10 cellular contexts compared by ENCODE assay signal in genomic region chr6:166786704-166787293, GRCh38.
DNase-seq lines count a peak whose midpoint lies in the region; FAIRE-seq and TF ChIP-seq lines count a peak whose summit lies in the region.
"Had no signal": no experiment of that assay in that cellular context is flagged by ENCODE, and none has a peak within 500 bp of the region (broad histone marks: within the 10 kb centered on the region; RNA-seq: fewer than 3 reads in every experiment).

No MANE protein-coding gene starts in this region.

- FAIRE-seq in kidney (lab: Jason Lieb, UNC) = peak; percentile 84

- H3K36me3 ChIP-seq in breast epithelium (no peaks in the 10 kb centered on the region), kidney (ENCODE audit: control insufficient read depth in 1 of 2, insufficient read depth in 2 of 2, low read length in 2 of 2) (no peaks in the 10 kb centered on the region), tibial artery (no peaks in the 10 kb centered on the region)
- H3K36me3 ChIP-seq: BLaER1 had no signal

- H3K9me3 ChIP-seq in breast epithelium = no peaks in the 10 kb centered on the region
- H3K9me3 ChIP-seq in kidney (ENCODE audit: control insufficient read depth in 1 of 2, low read length in 2 of 2) = no peaks in the 10 kb centered on the region
- no peaks in the 10 kb centered on the region for H3K9me3 ChIP-seq in tibial artery
- H3K9me3 ChIP-seq: BLaER1 had no signal

- H3K4me1 ChIP-seq in breast epithelium (no peaks in the 10 kb centered on the region), kidney (ENCODE audit: control insufficient read depth in 1 of 2, insufficient read depth in 1 of 2, low read depth in 1 of 2, low read length in 2 of 2) (no peaks in the 10 kb centered on the region), tibial artery (no peaks in the 10 kb centered on the region)
- H3K4me1 ChIP-seq: BLaER1 had no signal

- H3K27ac ChIP-seq in HL-60 (replicated peaks) = no peak overlapping the region
- no peak overlapping the region for H3K27ac ChIP-seq in breast epithelium
- no peak overlapping the region for H3K27ac ChIP-seq in kidney (ENCODE audit: low read depth in 2 of 2, low read length in 2 of 2)
- no peak overlapping the region for H3K27ac ChIP-seq in tibial artery
- H3K27ac ChIP-seq: BLaER1 had no signal

- TF ChIP-seq CTCF in HL-60 (IDR thresholded peaks at IDR 0.05; ENCODE audit: insufficient read depth, low read length) (peak; percentile 55), breast epithelium (IDR thresholded peaks at IDR 0.05) (peak; percentile 33 to 75 (median 75)), kidney (IDR thresholded peaks at IDR 0.05; ENCODE audit: borderline replicate concordance, extremely low read depth, insufficient read depth) (peak; percentile 72), tibial artery (IDR thresholded peaks at IDR 0.05) (peak; percentile 63 to 65)

- no peak overlapping the region for H3K4me3 ChIP-seq in HL-60 (replicated peaks; ENCODE audit: insufficient read depth, low read length)
- no peak overlapping the region for H3K4me3 ChIP-seq in breast epithelium
- H3K4me3 ChIP-seq in kidney (ENCODE audit: low read length in 2 of 2) = no peak overlapping the region
- H3K4me3 ChIP-seq in tibial artery = no peak overlapping the region
- H3K4me3 ChIP-seq: BLaER1 had no signal

- intact Hi-C loops in breast epithelium (cut with DNase I; ENCODE audit: low total_unique reads) = no loop called here
- intact Hi-C loops in kidney (cut with DNase I) = no loop called here
- intact Hi-C loops in tibial artery (cut with DNase I; ENCODE audit: low total_unique reads) = no loop called here

- DNase-seq in NCI-H1694 (lab: John Stamatoyannopoulos, UW) (peak; percentile 14), NCI-H1694 treated with DMSO at 0.1 percent for 48 hours (lab: John Stamatoyannopoulos, UW) (no peak), HL-60 (ENCODE audit: low read depth in 1 of 2, low spot score in 1 of 2) (peak; percentile 16 to 41), NCI-H82 treated with DMSO at 0.1 percent for 48 hours (lab: John Stamatoyannopoulos, UW; ENCODE audit: unreplicated experiment) (peak; percentile 3), breast epithelium (ENCODE audit: low spot score in 2 of 2) (no peak), kidney (no peak), tibial artery (no peak)
- DNase-seq in NK-92 treated with Interleukin-12 subunit alpha and Interleukin-12 subunit beta, amount 100 ng/mL, for 24 hours (lab: John Stamatoyannopoulos, UW) = no peak
- DNase-seq: activated naive CD8-positive, alpha-beta T cell treated with anti-CD3 and anti-CD28 coated beads, Interleukin-2, amount 10 ng/mL, durations not matched to agents 7 days and 5 days had no signal

- H3K27me3 ChIP-seq in HL-60 (ENCODE audit: insufficient read depth, poor library complexity, severe bottlenecking) = no peaks in the 10 kb centered on the region
- no peaks in the 10 kb centered on the region for H3K27me3 ChIP-seq in breast epithelium
- no peaks in the 10 kb centered on the region for H3K27me3 ChIP-seq in tibial artery
- H3K27me3 ChIP-seq: BLaER1 had no signal

- no peak for TF ChIP-seq POLR2A in breast epithelium (IDR thresholded peaks at IDR 0.05)

- no peak overlapping the region for H3K9ac ChIP-seq in kidney (ENCODE audit: low read length in 2 of 2)
- H3K9ac ChIP-seq: BLaER1 had no signal

Comparison
In these comparisons a context has a peak if more than half of its experiments do, and no peak if none do; other contexts are left out.
1. DNase-seq: peak in NCI-H1694 (single experiment), HL-60 (2 of 2) and NCI-H82 treated with DMSO at 0.1 percent for 48 hours (single experiment); none in NCI-H1694 treated with DMSO at 0.1 percent for 48 hours (single experiment), breast epithelium (0 of 2), kidney (single experiment), tibial artery (0 of 2) and NK-92 treated with Interleukin-12 subunit alpha and Interleukin-12 subunit beta, amount 100 ng/mL, for 24 hours (single experiment).
2. Peak in every context shown above with its lines, with median percentiles within 50 percentile points of each other: CTCF ChIP-seq.